In genomic region chr2:229431331-229431954, GRCh38 we compare ENCODE assay signal across 8 cellular contexts.
DNase-seq lines count a peak whose midpoint lies in the region; ATAC-seq, FAIRE-seq and TF ChIP-seq lines count a peak whose summit lies in the region.

No MANE protein-coding gene starts in this region.

- H3K4me1 Mint-ChIP-seq in stimulated activated naive CD8-positive, alpha-beta T cell treated with anti-CD3 and anti-CD28 coated beads, Interleukin-15, amount 100 ng/mL, for 72 hours, result no peaks in the 10 kb centered on the region

- in situ Hi-C loops in ACHN (cut with HindIII; ENCODE audit: low pct_ligation_motif_present, low pct_unique_long_range_greater_than_20kb, low sequenced_read_pairs), result no loop called here

- peaks cover 0 to 9% of the 10 kb centered on the region in 2 donors for H3K9me3 Mint-ChIP-seq in stimulated activated naive CD8-positive, alpha-beta T cell treated with anti-CD3 and anti-CD28 coated beads, Interleukin-15, amount 100 ng/mL, for 72 hours

- peaks cover 13% of the 10 kb centered on the region for H3K27me3 Mint-ChIP-seq in stimulated activated naive CD8-positive, alpha-beta T cell treated with anti-CD3 and anti-CD28 coated beads, Interleukin-15, amount 100 ng/mL, for 72 hours

- ATAC-seq in sciatic nerve (peak; percentile 66), GM21576 (IDR thresholded peaks at IDR 0.05; ENCODE audit: unreplicated experiment) (no peak)
- ATAC-seq in stimulated activated naive CD8-positive, alpha-beta T cell treated with anti-CD3 and anti-CD28 coated beads, Interleukin-15, amount 100 ng/mL, for 72 hours, result no peak

- peak; percentile 76 for DNase-seq in ACHN
- DNase-seq in H54 (ENCODE audit: insufficient read length, low spot score), result no peak
- peak; percentile 63 for DNase-seq in RKO (ENCODE audit: low spot score)
- DNase-seq in fibroblast of peridontal ligament (ENCODE audit: extremely low read depth), result peak; percentile 64
- DNase-seq in sciatic nerve (ENCODE audit: low spot score), result no peak
- no peak for DNase-seq in activated CD4-positive, alpha-beta T cell treated with anti-CD3 and anti-CD28 coated beads for 4 hours
- no peak for DNase-seq in stimulated activated naive CD8-positive, alpha-beta T cell treated with anti-CD3 and anti-CD28 coated beads, Interleukin-15, amount 100 ng/mL, for 72 hours

- intact Hi-C loops in sciatic nerve (cut with DNase I), result no loop called here

- FAIRE-seq in H54 (lab: Jason Lieb, UNC), result peak; percentile 79

- no peak overlapping the region for H3K4me3 Mint-ChIP-seq in stimulated activated naive CD8-positive, alpha-beta T cell treated with anti-CD3 and anti-CD28 coated beads, Interleukin-15, amount 100 ng/mL, for 72 hours

- TF ChIP-seq POLR2A in H54 (IDR thresholded peaks at IDR 0.05; ENCODE audit: low read depth, low read length), result no peak

- H3K27ac Mint-ChIP-seq in stimulated activated naive CD8-positive, alpha-beta T cell treated with anti-CD3 and anti-CD28 coated beads, Interleukin-15, amount 100 ng/mL, for 72 hours, result no peak overlapping the region

Comparison
In these comparisons a context has a peak if more than half of its experiments do, and no peak if none do; other contexts are left out.
1. DNase-seq: peak in ACHN (single experiment), RKO (single experiment) and fibroblast of peridontal ligament (single experiment); none in H54 (single experiment), sciatic nerve (single experiment), activated CD4-positive, alpha-beta T cell treated with anti-CD3 and anti-CD28 coated beads for 4 hours (0 of 2) and stimulated activated naive CD8-positive, alpha-beta T cell treated with anti-CD3 and anti-CD28 coated beads, Interleukin-15, amount 100 ng/mL, for 72 hours (0 of 2).